Comparison of ENCODE assay signal across 31 cellular contexts in genomic region chr2:55478610-55479301, GRCh38.
"Had no signal": no experiment of that assay in that cellular context is flagged by ENCODE, and none has a peak within 500 bp of the region (broad histone marks: within the 10 kb centered on the region; RNA-seq: fewer than 3 reads in every experiment).

No MANE protein-coding gene starts in this region.

- H3K9ac ChIP-seq: neural progenitor cell, parathyroid adenoma had no signal

- H2AFZ ChIP-seq: neural progenitor cell, parathyroid adenoma had no signal

- H3K27me3 ChIP-seq: esophagus squamous epithelium, neural progenitor cell, right atrium auricular region, suprapubic skin, transverse colon, upper lobe of right lung, uterus had no signal

- H3K4me2 ChIP-seq: neural progenitor cell, smooth muscle cell had no signal

- H3K4me1 ChIP-seq: esophagus squamous epithelium, neural progenitor cell, parathyroid adenoma, right atrium auricular region, suprapubic skin, transverse colon, upper lobe of right lung, uterus had no signal

- DNase-seq: dermis blood vessel endothelial cell; effector memory CD4-positive, alpha-beta T cell; esophagus squamous epithelium; hypothalamus; immature natural killer cell; islet precursor cell; mesenchymal stem cell; midbrain; naive thymus-derived CD4-positive, alpha-beta T cell; stimulated activated CD4-positive, alpha-beta T cell treated with anti-CD3 and anti-CD28 coated beads, Interleukin-12 subunit alpha, Interleukin-12 subunit beta, amount 100 ng/mL, for 4 hours; stimulated activated CD4-positive, alpha-beta T cell treated with anti-CD3 and anti-CD28 coated beads, Interleukin-1b, Interleukin-23, amount 100 ng/mL, for 48 hours; stimulated activated CD4-positive, alpha-beta T cell treated with anti-CD3 and anti-CD28 coated beads, Interleukin-4, amount 100 ng/mL, for 1 hour; stimulated activated CD8-positive, alpha-beta memory T cell treated with anti-CD3 and anti-CD28 coated beads, Interleukin-4, amount 100 ng/mL, for 48 hours; stimulated activated naive CD4-positive, alpha-beta T cell; stimulated activated naive CD8-positive, alpha-beta T cell treated with anti-CD3 and anti-CD28 coated beads, Interleukin-15, amount 100 ng/mL, for 72 hours; transverse colon; upper lobe of right lung; uterus had no signal

- H3K27me3 Mint-ChIP-seq: progenitor cell of endocrine pancreas; stimulated activated naive CD8-positive, alpha-beta T cell treated with anti-CD3 and anti-CD28 coated beads, Interleukin-15, amount 100 ng/mL, for 72 hours had no signal

- H3K4me3 Mint-ChIP-seq: immature natural killer cell; naive thymus-derived CD4-positive, alpha-beta T cell; nephron; neural progenitor cell; stimulated activated naive CD8-positive, alpha-beta T cell treated with anti-CD3 and anti-CD28 coated beads, Interleukin-15, amount 100 ng/mL, for 72 hours had no signal

- H3K4me3 ChIP-seq: coronary artery, esophagus squamous epithelium, lung, neural progenitor cell, right atrium auricular region, smooth muscle cell, suprapubic skin, transverse colon, upper lobe of right lung, uterus had no signal

- H3K79me2 ChIP-seq: parathyroid adenoma had no signal

- H3K9me3 ChIP-seq: suprapubic skin, transverse colon, upper lobe of right lung, uterus had no signal

- H3K27ac ChIP-seq: coronary artery, esophagus squamous epithelium, neural progenitor cell, parathyroid adenoma, right atrium auricular region, suprapubic skin, transverse colon, upper lobe of right lung, uterus had no signal

- FAIRE-seq: endothelial cell of umbilical vein, frontal cortex had no signal

- ATAC-seq: left lobe of liver; naive thymus-derived CD4-positive, alpha-beta T cell; sciatic nerve; stimulated activated naive CD8-positive, alpha-beta T cell treated with anti-CD3 and anti-CD28 coated beads, Interleukin-15, amount 100 ng/mL, for 72 hours; upper lobe of right lung had no signal

- H3K36me3 ChIP-seq: esophagus squamous epithelium, neural progenitor cell, right atrium auricular region, suprapubic skin, transverse colon, upper lobe of right lung, uterus had no signal

- H3K36me3 Mint-ChIP-seq: immature natural killer cell; naive thymus-derived CD4-positive, alpha-beta T cell; neural progenitor cell had no signal

- H3K4me1 Mint-ChIP-seq: immature natural killer cell; naive thymus-derived CD4-positive, alpha-beta T cell; neural progenitor cell; stimulated activated naive CD8-positive, alpha-beta T cell treated with anti-CD3 and anti-CD28 coated beads, Interleukin-15, amount 100 ng/mL, for 72 hours had no signal

- H3K27ac Mint-ChIP-seq: immature natural killer cell; naive thymus-derived CD4-positive, alpha-beta T cell; nephron; neural progenitor cell; progenitor cell of endocrine pancreas; stimulated activated naive CD8-positive, alpha-beta T cell treated with anti-CD3 and anti-CD28 coated beads, Interleukin-15, amount 100 ng/mL, for 72 hours had no signal
